In the genomic region with DNA sequence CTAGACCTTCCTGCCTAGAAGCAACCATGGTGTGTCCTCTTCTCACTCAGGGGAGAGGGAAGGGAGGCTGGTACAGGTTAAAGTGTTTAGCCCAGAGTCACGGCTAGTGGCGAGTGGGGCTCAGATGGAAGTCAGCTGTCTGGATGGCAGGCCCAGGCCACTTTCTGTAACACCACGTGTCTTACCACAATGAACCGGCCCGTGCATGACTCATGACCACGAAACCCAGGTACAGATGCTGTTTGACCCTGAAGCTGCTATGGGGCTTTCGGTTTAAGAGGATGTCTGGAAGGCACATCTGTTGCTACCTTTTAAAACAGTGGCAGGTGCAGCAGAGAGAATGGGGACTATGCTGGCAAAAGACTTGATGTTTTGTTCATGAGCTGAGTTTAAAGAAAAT, we compare ENCODE assay signal across 8 cellular contexts. TPM values are rescaled to one million over a fixed set of nuclear protein-coding genes. Genes with fewer than 3 reads are reported as not detected.
DNase-seq lines count a peak whose midpoint lies in the region; ATAC-seq and TF ChIP-seq lines count a peak whose summit lies in the region.

No MANE protein-coding gene starts in this region.

- no peak overlapping the region for H3K9ac ChIP-seq in mesendoderm (ENCODE audit: low read length)

- no peak overlapping the region for H2BK15ac ChIP-seq in mesendoderm (replicated peaks; ENCODE audit: low read depth)

- TF ChIP-seq CTCF in CD4-positive, alpha-beta T cell (IDR thresholded peaks at IDR 0.05): no peak

- H3K4me2 ChIP-seq in mesendoderm (ENCODE audit: low read length): no peak overlapping the region

- H4K5ac ChIP-seq in mesendoderm (ENCODE audit: low read length): no peak overlapping the region

- peak; percentile 23 for ATAC-seq in CD4-positive, alpha-beta T cell (ENCODE audit: poor library complexity)
- ATAC-seq in GM21423 (IDR thresholded peaks at IDR 0.05; ENCODE audit: unreplicated experiment): peak; percentile 96

- intact Hi-C loops in CD4-positive, alpha-beta T cell (cut with DNase I, micrococcal nuclease): loop anchor here (5.0 to 10.0 kb wide), 2 partner anchors 37 to 206 kb away; a partner anchor contains a TSS

- no peaks in the 10 kb centered on the region for H3K79me2 ChIP-seq in mesendoderm (ENCODE audit: control insufficient read depth, insufficient read depth, low read length)

- no peak overlapping the region for H3K56ac ChIP-seq in mesendoderm (ENCODE audit: low read length)

- no peak overlapping the region for H3K23ac ChIP-seq in mesendoderm (ENCODE audit: low read length)

- H2AK5ac ChIP-seq in mesendoderm (ENCODE audit: low read length): no peak overlapping the region

- peak overlapping the region; percentile 35 for H3K4me3 Mint-ChIP-seq in CD4-positive, alpha-beta T cell
- H3K4me3 Mint-ChIP-seq in activated T-cell treated with anti-CD3 and anti-CD28 coated beads, Interleukin-2, amount 50 U/mL, for 24 hours: peak overlapping the region; percentile 43

- H3K36me3 Mint-ChIP-seq in CD4-positive, alpha-beta T cell (ENCODE audit: low read depth): peaks cover 26% of the 10 kb centered on the region
- peaks cover 6% of the 10 kb centered on the region for H3K36me3 Mint-ChIP-seq in activated T-cell treated with anti-CD3 and anti-CD28 coated beads, Interleukin-2, amount 50 U/mL, for 24 hours (ENCODE audit: low read depth)

- no peaks in the 10 kb centered on the region for H3K27me3 Mint-ChIP-seq in CD4-positive, alpha-beta T cell
- H3K27me3 Mint-ChIP-seq in activated T-cell treated with anti-CD3 and anti-CD28 coated beads, Interleukin-2, amount 50 U/mL, for 24 hours: no peaks in the 10 kb centered on the region

- H3K79me1 ChIP-seq in mesendoderm (ENCODE audit: low read length): no peaks in the 10 kb centered on the region

- POLR2A ChIA-PET in CD4-positive, alpha-beta T cell (lab: Charles Lee): interaction anchor here (0.6 to 1.2 kb wide), 5 partner anchors 16 to 126 kb away, joined by 3 to 4 read pairs (median 3); a partner anchor contains a TSS

- in situ Hi-C loops in G401 (cut with HindIII; ENCODE audit: low sequenced_read_pairs): no loop called here

- no peak overlapping the region for H3K4ac ChIP-seq in mesendoderm (ENCODE audit: low read depth, low read length)

- CTCF ChIA-PET in CD4-positive, alpha-beta T cell (lab: Charles Lee): interaction anchor here (1.3 kb wide), 1 partner anchor 37 kb away, joined by 4 read pairs; no protein-coding TSS in a partner anchor

- H2BK120ac ChIP-seq in mesendoderm (ENCODE audit: low read depth, low read length): no peak overlapping the region

- peak overlapping the region; percentile 98 for H3K27ac Mint-ChIP-seq in CD4-positive, alpha-beta T cell
- peak overlapping the region; percentile 82 for H3K27ac Mint-ChIP-seq in activated T-cell treated with anti-CD3 and anti-CD28 coated beads, Interleukin-2, amount 50 U/mL, for 24 hours

- peak overlapping the region; percentile 47 for H3K27ac ChIP-seq in CD4-positive, alpha-beta T cell (ENCODE audit: low read depth, low read length)
- no peak overlapping the region for H3K27ac ChIP-seq in mesendoderm (ENCODE audit: low read depth, low read length)

- H3K18ac ChIP-seq in mesendoderm (ENCODE audit: low read length): no peak overlapping the region

- H3K4me1 ChIP-seq in mesendoderm (ENCODE audit: control insufficient read depth, low read depth, low read length): no peaks in the 10 kb centered on the region

- no peak overlapping the region for H3K4me3 ChIP-seq in mesendoderm (ENCODE audit: low read length)

- no peak overlapping the region for H2BK5ac ChIP-seq in mesendoderm (ENCODE audit: low read length)

- H4K8ac ChIP-seq in mesendoderm (ENCODE audit: low read depth, low read length): no peak overlapping the region

- H3K9me3 Mint-ChIP-seq in CD4-positive, alpha-beta T cell: peaks cover 11% of the 10 kb centered on the region
- H3K9me3 Mint-ChIP-seq in activated T-cell treated with anti-CD3 and anti-CD28 coated beads, Interleukin-2, amount 50 U/mL, for 24 hours: peaks cover 13% of the 10 kb centered on the region

- no peaks in the 10 kb centered on the region for H3K9me3 ChIP-seq in CD4-positive, alpha-beta T cell (ENCODE audit: control insufficient read depth, low read length)

- H3K27me3 ChIP-seq in CD4-positive, alpha-beta T cell (ENCODE audit: control insufficient read depth, insufficient read depth, low read length): no peaks in the 10 kb centered on the region
- no peaks in the 10 kb centered on the region for H3K27me3 ChIP-seq in mesendoderm (ENCODE audit: insufficient read depth, low read length, poor library complexity)

- peak in 9 of 10 experiments; percentile 42 to 64 (median 56) for DNase-seq in CD4-positive, alpha-beta T cell
- DNase-seq in HK-2 (ENCODE audit: unreplicated experiment) (peak; percentile 22), G401 (ENCODE audit: low spot score) (no peak), NCI-H1092 (lab: John Stamatoyannopoulos, UW) (no peak), mesendoderm (no peak)
- DNase-seq in activated T-cell treated with anti-CD3 and anti-CD28 coated beads, Interleukin-2, amount 50 U/mL, for 24 hours: peak; percentile 72
- DNase-seq in stimulated activated CD4-positive, alpha-beta T cell treated with anti-CD3 and anti-CD28 coated beads, Interleukin-12 subunit alpha, Interleukin-12 subunit beta, amount 100 ng/mL, for 4 hours: peak; percentile 24

- H3K4me1 Mint-ChIP-seq in CD4-positive, alpha-beta T cell (ENCODE audit: low read depth): peaks cover 73% of the 10 kb centered on the region
- H3K4me1 Mint-ChIP-seq in activated T-cell treated with anti-CD3 and anti-CD28 coated beads, Interleukin-2, amount 50 U/mL, for 24 hours (ENCODE audit: low read depth): peaks cover 73% of the 10 kb centered on the region

- H3K36me3 ChIP-seq in mesendoderm (ENCODE audit: control insufficient read depth, insufficient read depth, low read length): peaks cover 2% of the 10 kb centered on the region

- no CpG with 5 or more reads among the region's 7 CpGs for WGBS in mesendoderm (ENCODE audit: extremely low coverage, insufficient coverage, low lambda C conversion rate)

RNA-seq across cellular contexts. Expression of a gene that starts 36.5 kb away (rescaled TPM):
- 10 to 100 TPM; 17.4 to 19.3 TPM for total RNA-seq in CD4-positive, alpha-beta T cell
- total RNA-seq in G401 (2014; rRNA removed; shearing (Covaris generic)): 28.7 and 37.0 TPM in 2 replicates
- 29.7 TPM for polyA plus RNA-seq in mesendoderm (2013, experiment 1 of 2)
- 27.6 TPM for polyA plus RNA-seq in mesendoderm (2013, experiment 2 of 2)

Comparison
In these comparisons a context has a peak if more than half of its experiments do, and no peak if none do; other contexts are left out.
1. DNase-seq: peak in CD4-positive, alpha-beta T cell (9 of 10), HK-2 (single experiment), activated T-cell treated with anti-CD3 and anti-CD28 coated beads, Interleukin-2, amount 50 U/mL, for 24 hours (single experiment) and stimulated activated CD4-positive, alpha-beta T cell treated with anti-CD3 and anti-CD28 coated beads, Interleukin-12 subunit alpha, Interleukin-12 subunit beta, amount 100 ng/mL, for 4 hours (single experiment); none in G401 (single experiment), NCI-H1092 (single experiment) and mesendoderm (single experiment).